In genomic region chr3:28922376-28922775, GRCh38 we compare ENCODE assay signal across 26 cellular contexts.
A peak's percentile ranks its signal among the peaks of the same experiment; 100 is the strongest.
DNase-seq lines count a peak whose midpoint lies in the region; ATAC-seq, FAIRE-seq and TF ChIP-seq lines count a peak whose summit lies in the region.
"Had no signal": no experiment of that assay in that cellular context is flagged by ENCODE, and none has a peak within 500 bp of the region (broad histone marks: within the 10 kb centered on the region; RNA-seq: fewer than 3 reads in every experiment).

No MANE protein-coding gene starts in this region.

- WGBS in HepG2 (ENCODE audit: low lambda C conversion rate) = 2% methylated on average over 3 of the region's 3 CpGs
- WGBS in right lobe of liver (ENCODE audit: insufficient coverage, low coverage, low lambda C conversion rate, missing lambda C conversion rate) = 56% methylated on average over 3 of the region's 3 CpGs
- no CpG with 5 or more reads among the region's 3 CpGs for WGBS in IMR-90 (ENCODE audit: extremely low coverage in 2 of 2, insufficient read length in 1 of 2), 2 experiments
- WGBS in small intestine, 3 donors = 71 to 92% (median 74%) methylated on average over 3 of the region's 3 CpGs
- WGBS in sigmoid colon, 2 donors = 85 to 91% methylated on average over 3 of the region's 3 CpGs

- H3K9ac ChIP-seq in HepG2 (ENCODE audit: insufficient read depth, low read depth, low read length) (no peak overlapping the region), IMR-90 (ENCODE audit: low read depth, low read length) (no peak overlapping the region), kidney (ENCODE audit: low read length in 2 of 2) (no peak overlapping the region)
- H3K9ac ChIP-seq: BLaER1 had no signal

- intact Hi-C loops in HepG2 (cut with micrococcal nuclease; ENCODE audit: unreplicated experiment) = no loop called here
- intact Hi-C loops in right lobe of liver (cut with DNase I) = no loop called here
- intact Hi-C loops in IMR-90 (cut with micrococcal nuclease) = no loop called here
- intact Hi-C loops in kidney (cut with DNase I) = no loop called here
- intact Hi-C loops in sigmoid colon (cut with DNase I) = no loop called here

- TF ChIP-seq CTCF in HepG2 (CRISPR knock-in tag; IDR thresholded peaks at IDR 0.05) = no peak
- TF ChIP-seq CTCF in right lobe of liver (IDR thresholded peaks at IDR 0.05) = no peak
- no peak for TF ChIP-seq CTCF in IMR-90 (conservative IDR thresholded peaks at IDR 0.05; ENCODE audit: low read depth, low read length)
- TF ChIP-seq CTCF in kidney (IDR thresholded peaks at IDR 0.05; ENCODE audit: borderline replicate concordance, extremely low read depth, insufficient read depth) = no peak
- TF ChIP-seq CTCF in sigmoid colon (IDR thresholded peaks at IDR 0.05) = no peak

- no peak overlapping the region for H2BK20ac ChIP-seq in IMR-90 (ENCODE audit: low read depth, low read length)

- dilution Hi-C loops in IMR-90 (cut with HindIII; ENCODE audit: low sequenced_read_pairs, unreplicated experiment) = no loop called here

- TF ChIP-seq POLR2A in HepG2 (IDR thresholded peaks at IDR 0.05; ENCODE audit: insufficient read depth in 1 of 2, low read depth in 2 of 2, low read length in 2 of 2) = no peak
- TF ChIP-seq POLR2A in right lobe of liver (IDR thresholded peaks at IDR 0.05) = no peak
- no peak for TF ChIP-seq POLR2A in IMR-90 (IDR thresholded peaks at IDR 0.05; ENCODE audit: low read depth, low read length)
- no peak for TF ChIP-seq POLR2A in sigmoid colon (IDR thresholded peaks at IDR 0.05)

- H3K27ac ChIP-seq in HepG2 (ENCODE audit: extremely low read length, insufficient read depth, low read length) (no peak overlapping the region), right lobe of liver (no peak overlapping the region), IMR-90 (ENCODE audit: insufficient read depth, low read length) (no peak overlapping the region), small intestine (ENCODE audit: low read depth in 1 of 2, low read length in 1 of 2) (no peak overlapping the region), kidney (ENCODE audit: low read depth in 2 of 2, low read length in 2 of 2) (no peak overlapping the region), sigmoid colon (no peak overlapping the region)
- H3K27ac ChIP-seq: 22Rv1, BLaER1 had no signal

- no peak overlapping the region for H2AFZ ChIP-seq in HepG2 (ENCODE audit: low read length)
- no peak overlapping the region for H2AFZ ChIP-seq in IMR-90 (replicated peaks; ENCODE audit: low read length, poor library complexity)

- H4K91ac ChIP-seq in IMR-90 (ENCODE audit: insufficient read depth, low read depth, low read length) = no peak overlapping the region

- H3K14ac ChIP-seq in IMR-90 (replicated peaks; ENCODE audit: low read depth, low read length) = no peak overlapping the region

- 0 out of 2 replicates have a peak, but pooled peaks cover 4% of the 10 kb centered on the region for H3K9me1 ChIP-seq in IMR-90 (ENCODE audit: insufficient read depth, low read length)

- H3K36me3 ChIP-seq in HepG2 (replicated peaks in 1 of 2; ENCODE audit: control insufficient read depth in 1 of 2, insufficient read depth in 2 of 2, low read length in 2 of 2) = no peaks in the 10 kb centered on the region
- no peaks in the 10 kb centered on the region for H3K36me3 ChIP-seq in right lobe of liver
- H3K36me3 ChIP-seq in IMR-90 (ENCODE audit: control insufficient read depth, insufficient read depth, low read length) = no peaks in the 10 kb centered on the region
- no peaks in the 10 kb centered on the region for H3K36me3 ChIP-seq in small intestine (ENCODE audit: control insufficient read depth in 2 of 2, insufficient read depth in 2 of 2, low read length in 2 of 2)
- no peaks in the 10 kb centered on the region for H3K36me3 ChIP-seq in kidney (ENCODE audit: control insufficient read depth in 1 of 2, insufficient read depth in 2 of 2, low read length in 2 of 2)
- H3K36me3 ChIP-seq in sigmoid colon = no peaks in the 10 kb centered on the region
- H3K36me3 ChIP-seq: BE2C, BLaER1 had no signal

- POLR2A ChIA-PET in HepG2 (lab: Yijun Ruan, JAX) = no interaction called here
- POLR2A ChIA-PET in IMR-90 (lab: Charles Lee; ENCODE audit: unreplicated experiment) = no interaction called here

- no peak overlapping the region for H3K4ac ChIP-seq in IMR-90 (ENCODE audit: low read depth, low read length)

- H3K9me3 ChIP-seq in HepG2 (ENCODE audit: low read length) (no peaks in the 10 kb centered on the region), right lobe of liver (no peaks in the 10 kb centered on the region), IMR-90 (ENCODE audit: control insufficient read depth, insufficient read depth, low read length) (no peaks in the 10 kb centered on the region), small intestine (ENCODE audit: control insufficient read depth, low read depth) (no peaks in the 10 kb centered on the region), kidney (ENCODE audit: control insufficient read depth in 1 of 2, low read length in 2 of 2) (no peaks in the 10 kb centered on the region), sigmoid colon (no peaks in the 10 kb centered on the region)
- H3K9me3 ChIP-seq: BE2C, BLaER1 had no signal

- no peak for TF ChIP-seq EP300 in HepG2 (IDR thresholded peaks at IDR 0.05; ENCODE audit: low read depth in 2 of 2, low read length in 2 of 2)
- no peak for TF ChIP-seq EP300 in HepG2 (CRISPR knock-in tag; IDR thresholded peaks at IDR 0.05; ENCODE audit: borderline replicate concordance)
- TF ChIP-seq EP300 in sigmoid colon (IDR thresholded peaks at IDR 0.05) = no peak

- H4K5ac ChIP-seq in IMR-90 (ENCODE audit: low read depth, low read length) = no peak overlapping the region

- H3K9me3 Mint-ChIP-seq in effector memory CD8-positive, alpha-beta T cell = peaks cover 0 to 1% of the 10 kb centered on the region in 2 donors
- H3K9me3 Mint-ChIP-seq: CD14-positive monocyte; CD4-positive, alpha-beta memory T cell had no signal

- no peaks in the 10 kb centered on the region for H3K79me2 ChIP-seq in HepG2 (ENCODE audit: insufficient read depth, low read length)

- H3K79me1 ChIP-seq in IMR-90 (ENCODE audit: low read depth in 1 of 2, low read length in 2 of 2) = no peaks in the 10 kb centered on the region

- no peak overlapping the region for H3K4me3 Mint-ChIP-seq in effector memory CD8-positive, alpha-beta T cell
- H3K4me3 Mint-ChIP-seq: CD14-positive monocyte; CD4-positive, alpha-beta memory T cell; CD4-positive, CD25-positive, alpha-beta regulatory T cell; CD8-positive, alpha-beta memory T cell had no signal

- no peak for ATAC-seq in HepG2
- no peak for ATAC-seq in right lobe of liver
- ATAC-seq in IMR-90 (ENCODE audit: low read depth) = no peak
- no peak for ATAC-seq in effector memory CD8-positive, alpha-beta T cell (replicated peaks)

- H3K4me3 ChIP-seq in HepG2 (replicated peaks in 1 of 3; ENCODE audit: insufficient read depth in 1 of 3, low read depth in 2 of 3, low read length in 3 of 3) (no peak overlapping the region), right lobe of liver (no peak overlapping the region), IMR-90 (ENCODE audit: insufficient read depth, low read depth, low read length) (no peak overlapping the region), small intestine (ENCODE audit: low read depth in 1 of 2, low read length in 2 of 2) (no peak overlapping the region), kidney (ENCODE audit: low read length in 2 of 2) (no peak overlapping the region), sigmoid colon (no peak overlapping the region)
- H3K4me3 ChIP-seq: BLaER1 had no signal

- no peak overlapping the region for H3K18ac ChIP-seq in IMR-90 (ENCODE audit: low read depth, low read length)

- H2AK5ac ChIP-seq in IMR-90 (ENCODE audit: low read depth, low read length) = no peak overlapping the region

- in situ Hi-C loops in HepG2 (cut with HindIII; ENCODE audit: extremely low pct_ligation_motif_present, low pct_unique_long_range_greater_than_20kb) = no loop called here
- in situ Hi-C loops in IMR-90 (cut with MboI; ENCODE audit: low sequenced_read_pairs) = no loop called here

- no peaks in the 10 kb centered on the region for H4K20me1 ChIP-seq in HepG2 (ENCODE audit: insufficient read depth, low read length)
- H4K20me1 ChIP-seq in IMR-90 (ENCODE audit: insufficient read depth, low read length) = no peaks in the 10 kb centered on the region
- H4K20me1 ChIP-seq: BLaER1 had no signal

- no peaks in the 10 kb centered on the region for H3K27me3 Mint-ChIP-seq in effector memory CD8-positive, alpha-beta T cell
- H3K27me3 Mint-ChIP-seq: CD4-positive, alpha-beta memory T cell; CD4-positive, CD25-positive, alpha-beta regulatory T cell had no signal

- H3K4me2 ChIP-seq in HepG2 (ENCODE audit: low read depth, low read length) (no peak overlapping the region), IMR-90 (ENCODE audit: low read depth, low read length) (no peak overlapping the region)
- H3K4me2 ChIP-seq: BLaER1 had no signal

- CTCF ChIA-PET in HepG2 (lab: Yijun Ruan, JAX; ENCODE audit: low intra/inter-chr PET ratio, low total read pairs) (no interaction called here), IMR-90 (lab: Yijun Ruan, JAX) (no interaction called here)

- peaks cover 0 to under 1% of the 10 kb centered on the region in 2 donors for H3K4me1 Mint-ChIP-seq in effector memory CD8-positive, alpha-beta T cell (ENCODE audit: low read depth in 2 of 2)
- H3K4me1 Mint-ChIP-seq: CD14-positive monocyte; CD4-positive, CD25-positive, alpha-beta regulatory T cell; CD8-positive, alpha-beta memory T cell had no signal

- H4K8ac ChIP-seq in IMR-90 (ENCODE audit: low read depth in 2 of 2, low read length in 2 of 2) = no peak overlapping the region

- DNase-seq in HepG2 (ENCODE audit: low spot score) (no peak), right lobe of liver (no peak), IMR-90 (no peak), small intestine (no peak), kidney (no peak), sigmoid colon (no peak)
- DNase-seq in effector memory CD8-positive, alpha-beta T cell = no peak
- DNase-seq: ACHN; BE2C; C1 segment of cervical spinal cord; CD4-positive, alpha-beta memory T cell; CD4-positive, CD25-positive, alpha-beta regulatory T cell; CD8-positive, alpha-beta memory T cell; COR-L47; DMS 273 treated with DMSO at 0.1 percent for 48 hours; DMS153; DMS53; DMS79; DND-41; EL; GF-D8 had no signal

- H2BK5ac ChIP-seq in IMR-90 (ENCODE audit: low read depth, low read length, poor library complexity, severe bottlenecking) = no peak overlapping the region

- H3K27me3 ChIP-seq in HepG2 (ENCODE audit: control insufficient read depth in 1 of 2, insufficient read depth in 2 of 2, low read length in 2 of 2) (no peaks in the 10 kb centered on the region), right lobe of liver (no peaks in the 10 kb centered on the region), IMR-90 (ENCODE audit: control insufficient read depth, insufficient read depth, low read length) (no peaks in the 10 kb centered on the region), small intestine (ENCODE audit: control insufficient read depth in 2 of 2, insufficient read depth in 2 of 2, low read length in 2 of 2) (no peaks in the 10 kb centered on the region), sigmoid colon (no peaks in the 10 kb centered on the region)
- H3K27me3 ChIP-seq: BE2C, BLaER1 had no signal

- H3K36me3 Mint-ChIP-seq in effector memory CD8-positive, alpha-beta T cell (ENCODE audit: insufficient read depth) = no peaks in the 10 kb centered on the region
- H3K36me3 Mint-ChIP-seq: CD14-positive monocyte; CD4-positive, alpha-beta memory T cell; CD4-positive, CD25-positive, alpha-beta regulatory T cell; CD8-positive, alpha-beta memory T cell had no signal

- no peak overlapping the region for H3K23ac ChIP-seq in IMR-90 (ENCODE audit: low read depth, low read length)

- BruUV-seq in HepG2 (replicated peaks; lab: Mats Ljungman, UMichigan) (no TSS peak), IMR-90 (replicated peaks; lab: Mats Ljungman, UMichigan) (no TSS peak)

- H2BK15ac ChIP-seq in IMR-90 (ENCODE audit: low read depth, low read length) = no peak overlapping the region

- TF ChIP-seq RAD21 in HepG2 (CRISPR knock-in tag; IDR thresholded peaks at IDR 0.05) (no peak), IMR-90 (IDR thresholded peaks at IDR 0.05; ENCODE audit: low read length) (no peak)

- FAIRE-seq in HepG2 (lab: Jason Lieb, UNC) (no peak), endometrium (lab: Jason Lieb, UNC) (peak; percentile 77), small intestine (lab: Jason Lieb, UNC) (peak; percentile 85), kidney (lab: Jason Lieb, UNC) (no peak)
- FAIRE-seq: GM12891 had no signal

- H3K4me1 ChIP-seq in HepG2 (ENCODE audit: insufficient read depth, low read length) (no peaks in the 10 kb centered on the region), right lobe of liver (no peaks in the 10 kb centered on the region), IMR-90 (ENCODE audit: control insufficient read depth, insufficient read depth, low read length) (no peaks in the 10 kb centered on the region), small intestine (ENCODE audit: control insufficient read depth in 2 of 2, insufficient read depth in 1 of 2, low read depth in 1 of 2, low read length in 1 of 2) (no peaks in the 10 kb centered on the region), kidney (ENCODE audit: control insufficient read depth in 1 of 2, insufficient read depth in 1 of 2, low read depth in 1 of 2, low read length in 2 of 2) (no peaks in the 10 kb centered on the region), sigmoid colon (no peaks in the 10 kb centered on the region)
- H3K4me1 ChIP-seq: BE2C had no signal

- H2BK120ac ChIP-seq in IMR-90 (ENCODE audit: low read depth, low read length) = no peak overlapping the region

- no peak overlapping the region for H3K27ac Mint-ChIP-seq in effector memory CD8-positive, alpha-beta T cell
- H3K27ac Mint-ChIP-seq: CD14-positive monocyte; CD4-positive, alpha-beta memory T cell; CD4-positive, CD25-positive, alpha-beta regulatory T cell; CD8-positive, alpha-beta memory T cell had no signal

- H3K56ac ChIP-seq in IMR-90 (ENCODE audit: extremely low read depth, insufficient read depth, low read length) = no peak overlapping the region

- H2AK9ac ChIP-seq in IMR-90 (replicated peaks; ENCODE audit: low read depth, low read length, poor library complexity) = no peak overlapping the region
